Comparison of ENCODE assay signal across 19 cellular contexts in the genomic region with DNA sequence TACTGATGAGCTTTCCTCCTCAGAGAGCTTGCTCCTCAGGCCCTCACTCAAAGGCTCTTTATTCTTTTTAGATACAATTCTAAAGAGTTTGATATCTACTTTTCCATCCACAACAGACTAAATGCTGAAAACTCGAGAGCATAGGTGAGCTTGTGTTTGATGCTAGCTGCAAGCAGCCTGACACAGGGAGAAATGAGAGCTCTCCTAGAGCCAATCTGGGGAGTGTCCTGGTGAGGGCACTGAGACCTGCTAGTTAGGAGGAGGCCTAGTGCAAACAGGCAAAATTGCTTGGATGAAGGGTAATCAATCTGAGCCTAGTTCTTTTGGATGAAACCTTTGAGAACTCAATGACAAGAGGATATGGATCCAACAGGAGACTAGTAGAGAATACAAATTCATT.
DNase-seq lines count a peak whose midpoint lies in the region; ATAC-seq and TF ChIP-seq lines count a peak whose summit lies in the region.
"Had no signal": no experiment of that assay in that cellular context is flagged by ENCODE, and none has a peak within 500 bp of the region (broad histone marks: within the 10 kb centered on the region; RNA-seq: fewer than 3 reads in every experiment).

No MANE protein-coding gene starts in this region.

- ATAC-seq in GM21737 (IDR thresholded peaks at IDR 0.05; ENCODE audit: unreplicated experiment): no peak
- ATAC-seq in GM18861 (IDR thresholded peaks at IDR 0.05; ENCODE audit: unreplicated experiment): no peak
- ATAC-seq: activated T-cell treated with anti-CD3 and anti-CD28 coated beads, Interleukin-2, amount 50 U/mL, for 72 hours had no signal

- peak overlapping the region; percentile 55 for H3K27ac ChIP-seq in 22Rv1
- H3K27ac ChIP-seq: HL-60, WERI-Rb-1 had no signal

- H3K4me3 Mint-ChIP-seq in HFFc6: no peak overlapping the region
- no peak overlapping the region for H3K4me3 Mint-ChIP-seq in chondrocyte (ENCODE audit: unreplicated experiment)
- no peak overlapping the region for H3K4me3 Mint-ChIP-seq in progenitor cell of endocrine pancreas (ENCODE audit: low read depth)
- H3K4me3 Mint-ChIP-seq: activated naive CD8-positive, alpha-beta T cell treated with anti-CD3 and anti-CD28 coated beads, Interleukin-2, amount 10 ng/mL, durations not matched to agents 7 days and 5 days; activated T-cell treated with anti-CD3 and anti-CD28 coated beads, Interleukin-2, amount 50 U/mL, for 72 hours; stimulated activated naive CD8-positive, alpha-beta T cell treated with anti-CD3 and anti-CD28 coated beads, Interleukin-15, Interleukin-2, amounts not matched to agents 100 ng/mL and 50 ng/mL, for 24 hours had no signal

- H3K27ac Mint-ChIP-seq in HFFc6: peak overlapping the region; percentile 63
- H3K27ac Mint-ChIP-seq in chondrocyte (ENCODE audit: unreplicated experiment): peak overlapping the region; percentile 88
- no peak overlapping the region for H3K27ac Mint-ChIP-seq in progenitor cell of endocrine pancreas
- H3K27ac Mint-ChIP-seq: activated naive CD8-positive, alpha-beta T cell treated with anti-CD3 and anti-CD28 coated beads, Interleukin-2, amount 10 ng/mL, durations not matched to agents 7 days and 5 days; activated T-cell treated with anti-CD3 and anti-CD28 coated beads, Interleukin-2, amount 50 U/mL, for 72 hours; stimulated activated naive CD8-positive, alpha-beta T cell treated with anti-CD3 and anti-CD28 coated beads, Interleukin-15, Interleukin-2, amounts not matched to agents 100 ng/mL and 50 ng/mL, for 24 hours had no signal

- H3K27me3 Mint-ChIP-seq in HFFc6 (ENCODE audit: insufficient read depth) (peaks cover 4% of the 10 kb centered on the region; the same call in 1 of the 2 replicates), chondrocyte (ENCODE audit: low read depth) (no peaks in the 10 kb centered on the region), progenitor cell of endocrine pancreas (no peaks in the 10 kb centered on the region)
- H3K27me3 Mint-ChIP-seq: activated naive CD8-positive, alpha-beta T cell treated with anti-CD3 and anti-CD28 coated beads, Interleukin-2, amount 10 ng/mL, durations not matched to agents 7 days and 5 days; stimulated activated naive CD8-positive, alpha-beta T cell treated with anti-CD3 and anti-CD28 coated beads, Interleukin-15, Interleukin-2, amounts not matched to agents 100 ng/mL and 50 ng/mL, for 24 hours had no signal

- DNase-seq in HFFc6: no peak
- DNase-seq in chondrocyte (ENCODE audit: low spot score): no peak
- DNase-seq in midbrain (lab: John Stamatoyannopoulos, UW): peak; percentile 41
- no peak for DNase-seq in progenitor cell of endocrine pancreas (ENCODE audit: low spot score, unreplicated experiment)
- DNase-seq in activated CD4-positive, alpha-beta T cell treated with anti-CD3 and anti-CD28 coated beads, Interleukin-2, amount 50 U/mL, for 1 hour: no peak
- DNase-seq: activated naive CD8-positive, alpha-beta T cell treated with anti-CD3 and anti-CD28 coated beads, Interleukin-2, amount 10 ng/mL, durations not matched to agents 7 days and 5 days; activated T-cell treated with anti-CD3 and anti-CD28 coated beads, Interleukin-2, amount 50 U/mL, for 72 hours; effector CD4-positive, alpha-beta T cell; GOT3; NCI-H446; retina; stimulated activated CD4-positive, alpha-beta T cell treated with anti-CD3 and anti-CD28 coated beads, Interleukin-15, amount 100 ng/mL, for 24 hours; T-helper 1 cell; WERI-Rb-1 had no signal

- no peaks in the 10 kb centered on the region for H3K9me3 Mint-ChIP-seq in HFFc6
- no peaks in the 10 kb centered on the region for H3K9me3 Mint-ChIP-seq in chondrocyte (ENCODE audit: low read depth)
- H3K9me3 Mint-ChIP-seq in progenitor cell of endocrine pancreas (ENCODE audit: low read depth): no peaks in the 10 kb centered on the region
- H3K9me3 Mint-ChIP-seq: activated naive CD8-positive, alpha-beta T cell treated with anti-CD3 and anti-CD28 coated beads, Interleukin-2, amount 10 ng/mL, durations not matched to agents 7 days and 5 days; activated T-cell treated with anti-CD3 and anti-CD28 coated beads, Interleukin-2, amount 50 U/mL, for 72 hours; stimulated activated naive CD8-positive, alpha-beta T cell treated with anti-CD3 and anti-CD28 coated beads, Interleukin-15, Interleukin-2, amounts not matched to agents 100 ng/mL and 50 ng/mL, for 24 hours had no signal

- H3K4me1 Mint-ChIP-seq in HFFc6 (ENCODE audit: low read depth) (peaks cover 25% of the 10 kb centered on the region), chondrocyte (ENCODE audit: low read depth) (peaks cover 31% of the 10 kb centered on the region), progenitor cell of endocrine pancreas (ENCODE audit: low read depth) (peaks cover 20% of the 10 kb centered on the region)
- H3K4me1 Mint-ChIP-seq: activated naive CD8-positive, alpha-beta T cell treated with anti-CD3 and anti-CD28 coated beads, Interleukin-2, amount 10 ng/mL, durations not matched to agents 7 days and 5 days had no signal

- H3K36me3 Mint-ChIP-seq in HFFc6 (ENCODE audit: low read depth) (no peaks in the 10 kb centered on the region), chondrocyte (ENCODE audit: low read depth) (no peaks in the 10 kb centered on the region), progenitor cell of endocrine pancreas (ENCODE audit: insufficient read depth) (no peaks in the 10 kb centered on the region)

- TF ChIP-seq CTCF in 22Rv1 (IDR thresholded peaks at IDR 0.05) (no peak; the same call in 1 of the 2 replicates), HFFc6 (IDR thresholded peaks at IDR 0.05) (no peak), chondrocyte (IDR thresholded peaks at IDR 0.05) (no peak), progenitor cell of endocrine pancreas (IDR thresholded peaks at IDR 0.05; ENCODE audit: unreplicated experiment) (no peak)
